ENCODE assay signal across 8 cellular contexts in genomic region chr1:20552728-20553571, GRCh38. TPM values are rescaled to one million over a fixed set of nuclear protein-coding genes. Genes with fewer than 3 reads are reported as not detected.
A peak's percentile ranks its signal among the peaks of the same experiment; 100 is the strongest.
DNase-seq lines count a peak whose midpoint lies in the region; ATAC-seq and TF ChIP-seq lines count a peak whose summit lies in the region.

No MANE protein-coding gene starts in this region.

- TF ChIP-seq CTCF in GM06990 (IDR thresholded peaks at IDR 0.05; ENCODE audit: insufficient read depth, low read length, poor library complexity, severe bottlenecking) (no peak), prostate gland (IDR thresholded peaks at IDR 0.05) (no peak)

- peak; percentile 31 for ATAC-seq in Right ventricle myocardium superior (ENCODE audit: poor library complexity)
- ATAC-seq in GM21723 (IDR thresholded peaks at IDR 0.05; ENCODE audit: unreplicated experiment) = no peak

- intact Hi-C loops in Right ventricle myocardium superior (cut with DNase I) = no loop called here
- intact Hi-C loops in prostate gland (cut with DNase I) = no loop called here
- intact Hi-C loops in posterior vena cava (cut with DNase I) = no loop called here

- TF ChIP-seq POLR2A in prostate gland (IDR thresholded peaks at IDR 0.05) = no peak

- H3K9ac ChIP-seq in SK-N-MC (ENCODE audit: insufficient read length) = no peak overlapping the region

- H3K27me3 ChIP-seq in GM06990 (replicated peaks; ENCODE audit: control insufficient read depth, insufficient read depth, low read length) = no peaks in the 10 kb centered on the region
- H3K27me3 ChIP-seq in prostate gland (replicated peaks; ENCODE audit: insufficient read depth) = peaks cover 28% of the 10 kb centered on the region

- H3K27ac ChIP-seq in SK-N-MC (no peak overlapping the region), prostate gland (no peak overlapping the region)

- H3K36me3 ChIP-seq in GM06990 (ENCODE audit: control insufficient read depth, insufficient read depth, low read length) = no peaks in the 10 kb centered on the region
- H3K36me3 ChIP-seq in SK-N-MC (ENCODE audit: insufficient read depth, low read length) = no peaks in the 10 kb centered on the region
- no peaks in the 10 kb centered on the region for H3K36me3 ChIP-seq in prostate gland

- DNase-seq in GM06990 (ENCODE audit: extremely low read depth, insufficient read length) = peak; percentile 34
- no peak for DNase-seq in SK-N-MC (ENCODE audit: low read depth, low spot score)
- no peak for DNase-seq in Right ventricle myocardium superior
- no peak for DNase-seq in prostate gland (ENCODE audit: low spot score)
- no peak for DNase-seq in cerebellar nuclear complex (lab: John Stamatoyannopoulos, UW)
- no peak for DNase-seq in posterior vena cava (ENCODE audit: low spot score)
- no peak for DNase-seq in NOMO-1 (lab: John Stamatoyannopoulos, UW; ENCODE audit: unreplicated experiment in 2 of 2)

- no peaks in the 10 kb centered on the region for H3K9me3 ChIP-seq in SK-N-MC (ENCODE audit: low read depth, low read length)
- no peaks in the 10 kb centered on the region for H3K9me3 ChIP-seq in prostate gland

- H3K4me1 ChIP-seq in prostate gland (replicated peaks) = peaks cover 4% of the 10 kb centered on the region

- H3K4me3 ChIP-seq in GM06990 (replicated peaks; ENCODE audit: low read depth, low read length) (no peak overlapping the region), SK-N-MC (peak overlapping the region; percentile 71), prostate gland (peak overlapping the region; percentile 8 to 23)

- WGBS in prostate gland = under 1% methylated on average over 95 of the region's 99 CpGs

RNA-seq across cellular contexts. Expression of gene FAM43B, which starts 0.6 kb away (rescaled TPM):
- 3.0 TPM for total RNA-seq in Right ventricle myocardium superior
- under 1 TPM; 0.68 to 0.85 TPM for total RNA-seq in prostate gland
- total RNA-seq in posterior vena cava = 1 to 10 TPM; 1.2 to 3.9 TPM

RNA-seq across cellular contexts. Expression of gene CDA, which starts 35.9 kb away (rescaled TPM):
- total RNA-seq in Right ventricle myocardium superior (3.5 TPM), prostate gland (under 1 TPM in 1 of 2 donors, not detected in 1; 0.59 TPM), posterior vena cava (1 to 10 TPM; 5.0 to 9.1 TPM)

RNA-seq across cellular contexts. Expression of gene MUL1, which starts 45.0 kb away (rescaled TPM):
- total RNA-seq in Right ventricle myocardium superior = 42.1 TPM
- 10 to 100 TPM; 30.0 to 37.0 TPM for total RNA-seq in prostate gland
- total RNA-seq in posterior vena cava = 10 to 100 TPM; 20.9 to 21.7 TPM
